ENCODE assay signal across 8 cellular contexts in genomic region chr13:78121459-78122348, GRCh38.
DNase-seq lines count a peak whose midpoint lies in the region; ATAC-seq lines count a peak whose summit lies in the region.

No MANE protein-coding gene starts in this region.

- intact Hi-C loops in head of caudate nucleus (cut with DNase I): loop anchor here (5.0 kb wide), 1 partner anchor 339 kb away; no protein-coding TSS in a partner anchor

- ATAC-seq in HG02852 (IDR thresholded peaks at IDR 0.05; ENCODE audit: unreplicated experiment): peak; percentile 54
- ATAC-seq in HG03342 (IDR thresholded peaks at IDR 0.05; ENCODE audit: unreplicated experiment): no peak

- peak; percentile 30 for DNase-seq in A172 (ENCODE audit: low spot score)
- peak; percentile 58 for DNase-seq in GM03348 (ENCODE audit: low spot score)
- peak; percentile 48 to 90 for DNase-seq in NCI-H526 (lab: John Stamatoyannopoulos, UW)
- DNase-seq in activated T-cell treated with anti-CD3 and anti-CD28 coated beads, Interleukin-2, amount 50 U/mL, for 48 hours: peak; percentile 20 to 26
- DNase-seq in head of caudate nucleus: peak in 40 of 42 donors; percentile 29 to 88 (median 64)
- peak; percentile 42 for DNase-seq in putamen (ENCODE audit: low spot score)
